Comparison of ENCODE assay signal across 8 cellular contexts in genomic region chr1:204411451-204412245, GRCh38. TPM values are rescaled to one million over a fixed set of nuclear protein-coding genes. Genes with fewer than 3 reads are reported as not detected.
DNase-seq lines count a peak whose midpoint lies in the region; TF ChIP-seq lines count a peak whose summit lies in the region.

Gene PPP1R15B (minus strand): TSS chr1:204411817. CDS start chr1:204411411, 406 bp downstream.

- peaks cover 23 to 37% (median 33%) of the 10 kb centered on the region in 3 experiments for H3K36me3 Mint-ChIP-seq in H9 (ENCODE audit: insufficient read depth in 1 of 3, low read depth in 3 of 3)

- H3K79me2 ChIP-seq in H9 (ENCODE audit: insufficient read depth, low read length) (peaks cover 43% of the 10 kb centered on the region), MM.1S (ENCODE audit: low read length) (peaks cover 50% of the 10 kb centered on the region), neural cell (replicated peaks; ENCODE audit: insufficient read depth, low read length) (peaks cover 48% of the 10 kb centered on the region)

- H3K4me2 ChIP-seq in H9 (ENCODE audit: insufficient read depth, insufficient read length, low read length) (peak within 1 kb of the TSS; percentile 99), MM.1S (ENCODE audit: low read depth, low read length) (peak within 1 kb of the TSS; percentile 79), neural cell (ENCODE audit: low read length) (peak within 1 kb of the TSS; percentile 71)

- no peaks in the 10 kb centered on the region for H3K9me2 ChIP-seq in MM.1S (replicated peaks; ENCODE audit: insufficient read depth, low read length)
- H3K9me2 ChIP-seq in neural cell (ENCODE audit: insufficient read depth, low read length): no peaks in the 10 kb centered on the region

- H3K9ac ChIP-seq in H9 (ENCODE audit: extremely low read depth, insufficient read length, low read length) (peak within 1 kb of the TSS; percentile 100), MM.1S (ENCODE audit: low read length) (peak within 1 kb of the TSS; percentile 100), neural cell (ENCODE audit: low read length) (peak within 1 kb of the TSS; percentile 99)

- H2BK12ac ChIP-seq in H9 (ENCODE audit: insufficient read length, low read depth, low read length): peak within 1 kb of the TSS; percentile 99

- H3K4me3 ChIP-seq in MM.1S (ENCODE audit: low read length) (peak within 1 kb of the TSS; percentile 80), neural cell (ENCODE audit: low read length) (peak within 1 kb of the TSS; percentile 92), stomach (peak within 1 kb of the TSS; percentile 80 to 95 (median 84))

- H2AFZ ChIP-seq in H9 (ENCODE audit: low read length): no peak within 1 kb of the TSS
- H2AFZ ChIP-seq in MM.1S (ENCODE audit: low read length): peak within 1 kb of the TSS; percentile 49
- peak within 1 kb of the TSS; percentile 62 for H2AFZ ChIP-seq in neural cell (ENCODE audit: low read depth, low read length)

- H2AK5ac ChIP-seq in H9 (ENCODE audit: insufficient read length, low read length): no peak within 1 kb of the TSS

- H4K8ac ChIP-seq in H9 (replicated peaks; ENCODE audit: insufficient read length, low read depth, low read length): peak within 1 kb of the TSS; percentile 82

- peak within 1 kb of the TSS; percentile 96 for H4K91ac ChIP-seq in H9 (ENCODE audit: insufficient read length, low read depth, low read length)

- no peak within 1 kb of the TSS for H2BK15ac ChIP-seq in H9 (ENCODE audit: low read depth, low read length)

- H3K23me2 ChIP-seq in H9 (ENCODE audit: insufficient read length, low read depth, low read length, poor library complexity, severe bottlenecking): peaks cover 21% of the 10 kb centered on the region

- peak within 1 kb of the TSS; percentile 95 for H3K56ac ChIP-seq in H9 (ENCODE audit: insufficient read length, low read depth, low read length)

- TF ChIP-seq CTCF in H9 (conservative IDR thresholded peaks at IDR 0.05) (no peak), MM.1S (IDR thresholded peaks at IDR 0.05; ENCODE audit: low read length) (no peak), neural cell (IDR thresholded peaks at IDR 0.05; ENCODE audit: poor library complexity, severe bottlenecking) (no peak), stomach (IDR thresholded peaks at IDR 0.05) (no peak)

- H3K27ac Mint-ChIP-seq in H9: peak within 1 kb of the TSS; percentile 100

- H3K27me3 Mint-ChIP-seq in H9 (ENCODE audit: low read depth): no peaks in the 10 kb centered on the region

- peak within 1 kb of the TSS; percentile 95 for H3K27ac ChIP-seq in H9 (ENCODE audit: insufficient read length, low read depth, low read length)
- peak within 1 kb of the TSS; percentile 93 for H3K27ac ChIP-seq in MM.1S (ENCODE audit: low read length)
- H3K27ac ChIP-seq in neural cell (ENCODE audit: low read length): peak within 1 kb of the TSS; percentile 99
- H3K27ac ChIP-seq in stomach: peak within 1 kb of the TSS; percentile 93 to 100 (median 99)

- H3K36me3 ChIP-seq in MM.1S (replicated peaks; ENCODE audit: insufficient read depth, low read length) (peaks cover 20% of the 10 kb centered on the region), neural cell (ENCODE audit: insufficient read depth, low read length) (no peaks in the 10 kb centered on the region), stomach (peaks cover 0 to 6% (median under 1%) of the 10 kb centered on the region in 4 donors)

- peak; percentile 99 for DNase-seq in ELR (ENCODE audit: low read depth)
- DNase-seq in H9: peak; percentile 99
- peak; percentile 100 for DNase-seq in MM.1S
- DNase-seq in SIG-M5 (lab: John Stamatoyannopoulos, UW): peak; percentile 88
- DNase-seq in activated gamma-delta T cell (lab: John Stamatoyannopoulos, UW): peak; percentile 96
- peak; percentile 99 for DNase-seq in fibroblast of the conjunctiva (ENCODE audit: low read depth)
- DNase-seq in stomach: peak; percentile 97

- H3T11ph ChIP-seq in H9 (ENCODE audit: low read length): peak within 1 kb of the TSS; percentile 83

- TF ChIP-seq POLR2A in stomach (IDR thresholded peaks at IDR 0.05): peak in 2 of 4 donors; percentile 76 to 91

- H3K27me3 ChIP-seq in H9 (ENCODE audit: insufficient read depth, low read length) (no peaks in the 10 kb centered on the region), MM.1S (replicated peaks; ENCODE audit: insufficient read depth, low read length) (no peaks in the 10 kb centered on the region), neural cell (ENCODE audit: insufficient read depth, low read depth, low read length) (no peaks in the 10 kb centered on the region), stomach (no peaks in the 10 kb centered on the region)

- TF ChIP-seq RAD21 in neural cell (conservative IDR thresholded peaks at IDR 0.05): no peak

- H3K4me1 Mint-ChIP-seq in H9: peaks cover 3 to 18% of the 10 kb centered on the region in 2 experiments

- peak within 1 kb of the TSS; percentile 76 for H4K5ac ChIP-seq in H9 (ENCODE audit: insufficient read length, low read depth, low read length)

- H3K9me3 Mint-ChIP-seq in H9: no peaks in the 10 kb centered on the region; a peak in 2 of 5 replicates

- no peaks in the 10 kb centered on the region for H3K79me1 ChIP-seq in H9 (ENCODE audit: insufficient read depth, low read depth, low read length, poor library complexity, severe bottlenecking)

- peak within 1 kb of the TSS; percentile 100 for H3K14ac ChIP-seq in H9 (ENCODE audit: insufficient read depth, low read length)

- H3F3A ChIP-seq in MM.1S (ENCODE audit: insufficient read depth, low read length) (0 out of 2 replicates have a peak, but pooled peaks cover 3% of the 10 kb centered on the region), neural cell (ENCODE audit: insufficient read depth, low read length, poor library complexity, severe bottlenecking) (no peaks in the 10 kb centered on the region)

- H4K20me1 ChIP-seq in H9 (ENCODE audit: control insufficient read depth, insufficient read depth, insufficient read length): peaks cover 2% of the 10 kb centered on the region
- peaks cover 42% of the 10 kb centered on the region for H4K20me1 ChIP-seq in MM.1S (ENCODE audit: insufficient read depth, low read length)
- H4K20me1 ChIP-seq in neural cell (ENCODE audit: insufficient read depth): peaks cover 35% of the 10 kb centered on the region

- no peak within 1 kb of the TSS for H2BK20ac ChIP-seq in H9 (ENCODE audit: low read depth, low read length, poor library complexity, severe bottlenecking)

- H3K4ac ChIP-seq in H9 (ENCODE audit: low read depth, low read length): peak within 1 kb of the TSS; percentile 90

- H3K4me3 Mint-ChIP-seq in H9: peak within 1 kb of the TSS; percentile 98 to 100

- peak within 1 kb of the TSS; percentile 99 for H2BK5ac ChIP-seq in H9 (ENCODE audit: insufficient read length, low read length)

- H3K9me3 ChIP-seq in H9 (ENCODE audit: control insufficient read depth, low read depth, low read length) (no peaks in the 10 kb centered on the region), MM.1S (replicated peaks; ENCODE audit: insufficient read depth, low read length) (no peaks in the 10 kb centered on the region), neural cell (ENCODE audit: low read length) (no peaks in the 10 kb centered on the region), stomach (no peaks in the 10 kb centered on the region)

- WGBS in H9 (ENCODE audit: extremely low coverage, insufficient read length, low lambda C conversion rate): no CpG with 5 or more reads among the region's 70 CpGs
- 0 to 1% (median 0%) methylated on average over 38 to 69 of the region's 70 CpGs for WGBS in stomach, 5 donors

- H3K4me1 ChIP-seq in H9 (ENCODE audit: insufficient read depth, low read length): peaks cover 6% of the 10 kb centered on the region; the same call in 1 of the 2 replicates
- H3K4me1 ChIP-seq in MM.1S (ENCODE audit: low read length): no peaks in the 10 kb centered on the region
- H3K4me1 ChIP-seq in stomach: peaks cover 8 to 29% (median 23%) of the 10 kb centered on the region in 4 donors

- peak; percentile 69 for TF ChIP-seq EP300 in neural cell (conservative IDR thresholded peaks at IDR 0.05; ENCODE audit: poor library complexity, severe bottlenecking)
- TF ChIP-seq EP300 in stomach (IDR thresholded peaks at IDR 0.05): no peak

- intact Hi-C loops in stomach (cut with DNase I; ENCODE audit: low total_unique reads): no loop called here

- H3K23ac ChIP-seq in H9 (ENCODE audit: insufficient read length, low read depth, low read length): no peak within 1 kb of the TSS

- peak within 1 kb of the TSS; percentile 100 for H3K18ac ChIP-seq in H9 (ENCODE audit: insufficient read length, low read depth, low read length)

- peak within 1 kb of the TSS; percentile 75 for H2BK120ac ChIP-seq in H9 (ENCODE audit: low read depth, low read length, poor library complexity, severe bottlenecking)

TF ChIP-seq in neural cell, 6 proteins besides CTCF, POLR2A, EP300 and RAD21 (continues in another document):
- no peak for TF ChIP-seq SMC3 (conservative IDR thresholded peaks at IDR 0.05; ENCODE audit: poor library complexity)
- peak; percentile 82 for TF ChIP-seq MXI1 (conservative IDR thresholded peaks at IDR 0.05; ENCODE audit: poor library complexity, severe bottlenecking)
- TF ChIP-seq TAF1 (IDR thresholded peaks at IDR 0.05; ENCODE audit: low read depth): peak; percentile 97
- TF ChIP-seq, protein P1, sequence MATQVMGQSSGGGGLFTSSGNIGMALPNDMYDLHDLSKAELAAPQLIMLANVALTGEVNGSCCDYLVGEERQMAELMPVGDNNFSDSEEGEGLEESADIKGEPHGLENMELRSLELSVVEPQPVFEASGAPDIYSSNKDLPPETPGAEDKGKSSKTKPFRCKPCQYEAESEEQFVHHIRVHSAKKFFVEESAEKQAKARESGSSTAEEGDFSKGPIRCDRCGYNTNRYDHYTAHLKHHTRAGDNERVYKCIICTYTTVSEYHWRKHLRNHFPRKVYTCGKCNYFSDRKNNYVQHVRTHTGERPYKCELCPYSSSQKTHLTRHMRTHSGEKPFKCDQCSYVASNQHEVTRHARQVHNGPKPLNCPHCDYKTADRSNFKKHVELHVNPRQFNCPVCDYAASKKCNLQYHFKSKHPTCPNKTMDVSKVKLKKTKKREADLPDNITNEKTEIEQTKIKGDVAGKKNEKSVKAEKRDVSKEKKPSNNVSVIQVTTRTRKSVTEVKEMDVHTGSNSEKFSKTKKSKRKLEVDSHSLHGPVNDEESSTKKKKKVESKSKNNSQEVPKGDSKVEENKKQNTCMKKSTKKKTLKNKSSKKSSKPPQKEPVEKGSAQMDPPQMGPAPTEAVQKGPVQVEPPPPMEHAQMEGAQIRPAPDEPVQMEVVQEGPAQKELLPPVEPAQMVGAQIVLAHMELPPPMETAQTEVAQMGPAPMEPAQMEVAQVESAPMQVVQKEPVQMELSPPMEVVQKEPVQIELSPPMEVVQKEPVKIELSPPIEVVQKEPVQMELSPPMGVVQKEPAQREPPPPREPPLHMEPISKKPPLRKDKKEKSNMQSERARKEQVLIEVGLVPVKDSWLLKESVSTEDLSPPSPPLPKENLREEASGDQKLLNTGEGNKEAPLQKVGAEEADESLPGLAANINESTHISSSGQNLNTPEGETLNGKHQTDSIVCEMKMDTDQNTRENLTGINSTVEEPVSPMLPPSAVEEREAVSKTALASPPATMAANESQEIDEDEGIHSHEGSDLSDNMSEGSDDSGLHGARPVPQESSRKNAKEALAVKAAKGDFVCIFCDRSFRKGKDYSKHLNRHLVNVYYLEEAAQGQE (IDR thresholded peaks at IDR 0.05; ENCODE audit: borderline replicate concordance): peak; percentile 85

RNA-seq across cellular contexts. Expression of gene PPP1R15B, which starts in this region (rescaled TPM):
- total RNA-seq in H9 (2021) (44.6 and 45.9 TPM in 2 replicates), stomach (10 to 100 TPM; 19.8 to 74.4 (median 51.6) TPM)
- polyA plus RNA-seq in neural cell (30.1 and 31.2 TPM in 2 replicates), stomach (10 to 100 TPM in 1 of 3 donors, 1 to 10 TPM in 2; 6.5 to 11.1 (median 9.3) TPM)
- polyA minus RNA-seq in neural cell: 55.2 and 55.5 TPM in 2 replicates

Comparison
In these comparisons a context has a peak if more than half of its experiments do, and no peak if none do; other contexts are left out.
1. Peak in every context shown above with its lines: DNase-seq, H3K4me3 ChIP-seq and H3K27ac ChIP-seq.